ENCODE assay signal across 21 cellular contexts in the genomic region with DNA sequence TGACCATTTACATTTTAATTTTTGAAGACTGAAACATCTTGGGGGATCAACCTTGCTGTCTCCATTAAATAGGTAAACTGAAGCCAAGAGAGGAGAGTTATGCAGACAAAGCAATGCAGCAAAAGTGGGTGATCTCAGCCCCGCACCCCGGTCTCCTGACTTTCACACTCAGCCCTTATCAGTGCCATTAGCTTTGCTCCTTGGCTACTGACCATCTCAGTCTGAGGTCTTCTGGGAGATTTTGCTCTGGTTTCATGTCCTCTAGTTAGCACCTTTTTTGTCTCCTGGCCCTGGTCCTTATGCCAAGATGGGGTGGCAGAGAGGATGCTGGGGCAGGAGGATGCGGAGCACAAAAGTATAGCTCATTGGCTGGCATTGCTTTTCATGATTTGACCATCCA.
DNase-seq lines count a peak whose midpoint lies in the region; ATAC-seq and TF ChIP-seq lines count a peak whose summit lies in the region.
"Had no signal": no experiment of that assay in that cellular context is flagged by ENCODE, and none has a peak within 500 bp of the region (broad histone marks: within the 10 kb centered on the region; RNA-seq: fewer than 3 reads in every experiment).

No MANE protein-coding gene starts in this region.

- ATAC-seq in heart right ventricle (no peak), Right ventricle myocardium inferior (no peak)
- ATAC-seq: activated CD8-positive, alpha-beta memory T cell treated with anti-CD3 and anti-CD28 coated beads, Interleukin-2, amount 10 ng/mL, durations not matched to agents 7 days and 5 days; natural killer cell treated with Interleukin-12 subunit alpha and Interleukin-12 subunit beta and Interleukin-15 and Interleukin-18, amount 100 ng/mL, for 72 hours had no signal

- peak overlapping the region in 7 of 10 donors; percentile 8 to 71 (median 45) for H3K27ac ChIP-seq in heart right ventricle
- H3K27ac ChIP-seq in esophagus squamous epithelium = peak overlapping the region in 3 of 4 donors; percentile 53 to 77 (median 57)
- peak overlapping the region; percentile 77 to 84 for H3K27ac ChIP-seq in uterus
- H3K27ac ChIP-seq: BLaER1 treated with 17β-estradiol and CSF1 and Interleukin-3, amounts not matched to agents 10 nM and 100 nM had no signal

- POLR2A ChIA-PET in activated CD4-positive, alpha-beta memory T cell treated with anti-CD3 and anti-CD28 coated beads, Interleukin-2, amount 10 ng/mL, durations not matched to agents 7 days and 5 days (lab: Charles Lee) = interaction anchor here (1.4 kb wide), 1 partner anchor 18 kb away, joined by 3 read pairs; no protein-coding TSS in a partner anchor

- H3K27ac Mint-ChIP-seq in osteocyte (ENCODE audit: unreplicated experiment) = peak overlapping the region; percentile 29
- H3K27ac Mint-ChIP-seq in activated CD4-positive, alpha-beta memory T cell treated with anti-CD3 and anti-CD28 coated beads, Interleukin-2, amount 10 ng/mL, durations not matched to agents 7 days and 5 days = no peak overlapping the region
- H3K27ac Mint-ChIP-seq: activated CD8-positive, alpha-beta memory T cell treated with anti-CD3 and anti-CD28 coated beads, Interleukin-2, amount 10 ng/mL, durations not matched to agents 7 days and 5 days; activated naive CD8-positive, alpha-beta T cell treated with anti-CD3 and anti-CD28 coated beads for 36 hours; activated T-helper 1 cell treated with anti-CD3 and anti-CD28 coated beads, Interleukin-12 subunit alpha, Interleukin-12 subunit beta, Interleukin-2, Interleukin-4 antibody, amounts not matched to agents 30 ng/mL and 10 ng/mL and 1 ng/mL, durations not matched to agents 14 hours and 24 hours and 36 hours had no signal

- intact Hi-C loops in heart right ventricle (cut with DNase I) = no loop called here
- intact Hi-C loops in Right ventricle myocardium inferior (cut with DNase I) = no loop called here
- intact Hi-C loops in esophagus squamous epithelium (cut with DNase I) = no loop called here
- intact Hi-C loops in uterus (cut with DNase I; ENCODE audit: low total_unique reads) = no loop called here

- H3K9me3 ChIP-seq in heart right ventricle (no peaks in the 10 kb centered on the region), esophagus squamous epithelium (no peaks in the 10 kb centered on the region), uterus (no peaks in the 10 kb centered on the region)
- H3K9me3 ChIP-seq: HAP-1, psoas muscle, spleen had no signal

- DNase-seq in heart right ventricle (no peak), Right ventricle myocardium inferior (ENCODE audit: missing footprints) (no peak), esophagus squamous epithelium (lab: John Stamatoyannopoulos, UW) (no peak), osteocyte (ENCODE audit: extremely low spot score, unreplicated experiment) (no peak), uterus (no peak), NCI-H187 treated with DMSO at 0.1 percent for 48 hours (lab: John Stamatoyannopoulos, UW) (no peak), NCI-H774 (lab: John Stamatoyannopoulos, UW) (no peak)
- DNase-seq in activated CD4-positive, alpha-beta memory T cell treated with anti-CD3 and anti-CD28 coated beads, Interleukin-2, amount 10 ng/mL, durations not matched to agents 7 days and 5 days = no peak
- DNase-seq: activated CD4-positive, alpha-beta T cell treated with anti-CD3 and anti-CD28 coated beads for 4 hours; activated CD8-positive, alpha-beta memory T cell treated with anti-CD3 and anti-CD28 coated beads, Interleukin-2, amount 10 ng/mL, durations not matched to agents 7 days and 5 days; activated naive CD8-positive, alpha-beta T cell treated with anti-CD3 and anti-CD28 coated beads for 36 hours; cortex of kidney; NCI-H510A treated with DMSO at 0.1 percent for 48 hours; spleen; stimulated activated CD4-positive, alpha-beta T cell treated with anti-CD3 and anti-CD28 coated beads, Interleukin-4, amount 100 ng/mL, for 24 hours had no signal

- H3K4me1 ChIP-seq in heart right ventricle = peaks cover 8 to 50% (median 16%) of the 10 kb centered on the region in 9 donors
- peaks cover 0 to 40% (median 22%) of the 10 kb centered on the region in 3 donors for H3K4me1 ChIP-seq in esophagus squamous epithelium
- no peaks in the 10 kb centered on the region for H3K4me1 ChIP-seq in uterus
- H3K4me1 ChIP-seq: HAP-1 had no signal

- H3K27me3 Mint-ChIP-seq in osteocyte (ENCODE audit: unreplicated experiment) = no peaks in the 10 kb centered on the region
- peaks cover 39% of the 10 kb centered on the region for H3K27me3 Mint-ChIP-seq in activated CD4-positive, alpha-beta memory T cell treated with anti-CD3 and anti-CD28 coated beads, Interleukin-2, amount 10 ng/mL, durations not matched to agents 7 days and 5 days
- H3K27me3 Mint-ChIP-seq: memory B cell; natural killer cell treated with Interleukin-12 subunit alpha and Interleukin-12 subunit beta and Interleukin-15 and Interleukin-18, amount 100 ng/mL, for 72 hours had no signal

- peaks cover 27% of the 10 kb centered on the region for H3K4me1 Mint-ChIP-seq in osteocyte (ENCODE audit: unreplicated experiment)
- H3K4me1 Mint-ChIP-seq in activated CD4-positive, alpha-beta memory T cell treated with anti-CD3 and anti-CD28 coated beads, Interleukin-2, amount 10 ng/mL, durations not matched to agents 7 days and 5 days = peaks cover 3% of the 10 kb centered on the region
- H3K4me1 Mint-ChIP-seq: activated CD8-positive, alpha-beta memory T cell treated with anti-CD3 and anti-CD28 coated beads, Interleukin-2, amount 10 ng/mL, durations not matched to agents 7 days and 5 days; activated naive CD8-positive, alpha-beta T cell treated with anti-CD3 and anti-CD28 coated beads for 36 hours had no signal

- CTCF ChIA-PET in activated CD4-positive, alpha-beta memory T cell treated with anti-CD3 and anti-CD28 coated beads, Interleukin-2, amount 10 ng/mL, durations not matched to agents 7 days and 5 days (lab: Charles Lee) = no interaction called here

- peaks cover 36% of the 10 kb centered on the region for H3K36me3 Mint-ChIP-seq in osteocyte (ENCODE audit: unreplicated experiment)
- peaks cover 12% of the 10 kb centered on the region for H3K36me3 Mint-ChIP-seq in activated CD4-positive, alpha-beta memory T cell treated with anti-CD3 and anti-CD28 coated beads, Interleukin-2, amount 10 ng/mL, durations not matched to agents 7 days and 5 days (ENCODE audit: low read depth)
- H3K36me3 Mint-ChIP-seq: activated naive CD8-positive, alpha-beta T cell treated with anti-CD3 and anti-CD28 coated beads for 36 hours had no signal

- TF ChIP-seq CTCF in heart right ventricle (IDR thresholded peaks at IDR 0.05) (no peak), esophagus squamous epithelium (IDR thresholded peaks at IDR 0.05) (no peak), osteocyte (IDR thresholded peaks at IDR 0.05) (no peak), uterus (IDR thresholded peaks at IDR 0.05) (no peak)

- H3K36me3 ChIP-seq in heart right ventricle (no peaks in the 10 kb centered on the region), esophagus squamous epithelium (no peaks in the 10 kb centered on the region), uterus (no peaks in the 10 kb centered on the region)
- H3K36me3 ChIP-seq: HAP-1 had no signal

- H3K4me3 Mint-ChIP-seq in osteocyte (ENCODE audit: unreplicated experiment) = no peak overlapping the region
- no peak overlapping the region for H3K4me3 Mint-ChIP-seq in activated CD4-positive, alpha-beta memory T cell treated with anti-CD3 and anti-CD28 coated beads, Interleukin-2, amount 10 ng/mL, durations not matched to agents 7 days and 5 days
- H3K4me3 Mint-ChIP-seq: activated CD8-positive, alpha-beta memory T cell treated with anti-CD3 and anti-CD28 coated beads, Interleukin-2, amount 10 ng/mL, durations not matched to agents 7 days and 5 days; activated naive CD8-positive, alpha-beta T cell treated with anti-CD3 and anti-CD28 coated beads for 36 hours; activated T-helper 1 cell treated with anti-CD3 and anti-CD28 coated beads, Interleukin-12 subunit alpha, Interleukin-12 subunit beta, Interleukin-2, Interleukin-4 antibody, amounts not matched to agents 30 ng/mL and 10 ng/mL and 1 ng/mL, durations not matched to agents 14 hours and 24 hours and 36 hours; memory B cell; natural killer cell treated with Interleukin-12 subunit alpha and Interleukin-12 subunit beta and Interleukin-15 and Interleukin-18, amount 100 ng/mL, for 72 hours had no signal

- 86% methylated on average over 3 of the region's 3 CpGs for WGBS in heart right ventricle, 2 donors
- 86 to 97% methylated on average over 2 of the region's 3 CpGs for WGBS in esophagus squamous epithelium, 2 donors

- H3K27me3 ChIP-seq in heart right ventricle = peaks cover 0 to 93% (median 0%) of the 10 kb centered on the region in 7 donors
- no peaks in the 10 kb centered on the region for H3K27me3 ChIP-seq in esophagus squamous epithelium
- H3K27me3 ChIP-seq in uterus = no peaks in the 10 kb centered on the region
- H3K27me3 ChIP-seq: spleen had no signal

- H3K4me3 ChIP-seq in heart right ventricle = no peak overlapping the region
- no peak overlapping the region for H3K4me3 ChIP-seq in esophagus squamous epithelium
- H3K4me3 ChIP-seq in uterus = no peak overlapping the region
- H3K4me3 ChIP-seq: BLaER1 treated with 17β-estradiol and CSF1 and Interleukin-3, amounts not matched to agents 10 nM and 100 nM; HAP-1; psoas muscle; spleen had no signal

- no peaks in the 10 kb centered on the region for H3K9me3 Mint-ChIP-seq in osteocyte (ENCODE audit: unreplicated experiment)
- H3K9me3 Mint-ChIP-seq in activated CD4-positive, alpha-beta memory T cell treated with anti-CD3 and anti-CD28 coated beads, Interleukin-2, amount 10 ng/mL, durations not matched to agents 7 days and 5 days = no peaks in the 10 kb centered on the region
- H3K9me3 Mint-ChIP-seq: activated naive CD8-positive, alpha-beta T cell treated with anti-CD3 and anti-CD28 coated beads for 36 hours; activated T-helper 1 cell treated with anti-CD3 and anti-CD28 coated beads, Interleukin-12 subunit alpha, Interleukin-12 subunit beta, Interleukin-2, Interleukin-4 antibody, amounts not matched to agents 30 ng/mL and 10 ng/mL and 1 ng/mL, durations not matched to agents 14 hours and 24 hours and 36 hours; memory B cell; natural killer cell treated with Interleukin-12 subunit alpha and Interleukin-12 subunit beta and Interleukin-15 and Interleukin-18, amount 100 ng/mL, for 72 hours had no signal

- TF ChIP-seq POLR2A in esophagus squamous epithelium (IDR thresholded peaks at IDR 0.05) = no peak
- no peak for TF ChIP-seq POLR2A in uterus (IDR thresholded peaks at IDR 0.05)
